Comparison of ENCODE assay signal across 11 cellular contexts in genomic region chr22:49951001-49951677, GRCh38. TPM values are rescaled to one million over a fixed set of nuclear protein-coding genes. Genes with fewer than 3 reads are reported as not detected.
DNase-seq lines count a peak whose midpoint lies in the region; ATAC-seq and TF ChIP-seq lines count a peak whose summit lies in the region.
"Had no signal": no experiment of that assay in that cellular context is flagged by ENCODE, and none has a peak within 500 bp of the region (broad histone marks: within the 10 kb centered on the region; RNA-seq: fewer than 3 reads in every experiment).

No MANE protein-coding gene starts in this region.

- H3K9me3 ChIP-seq in Peyer's patch (no peaks in the 10 kb centered on the region), upper lobe of left lung (no peaks in the 10 kb centered on the region), gastrocnemius medialis (no peaks in the 10 kb centered on the region)
- H3K9me3 ChIP-seq: MG63 had no signal

- intact Hi-C loops in left colon (cut with DNase I, micrococcal nuclease): no loop called here
- intact Hi-C loops in gastrocnemius medialis (cut with DNase I; ENCODE audit: low total_unique reads): no loop called here

- ATAC-seq in left colon (peak; percentile 48), upper lobe of left lung (ENCODE audit: low FRiP score in 2 of 2) (peak; percentile 42 to 61), HG02840 (IDR thresholded peaks at IDR 0.05; ENCODE audit: low FRiP score, unreplicated experiment) (no peak), GM19395 (IDR thresholded peaks at IDR 0.05; ENCODE audit: unreplicated experiment) (no peak), gastrocnemius medialis (no peak)

- H3K27ac ChIP-seq in Peyer's patch: peak overlapping the region; percentile 10 to 99 (median 93)
- peak overlapping the region; percentile 90 to 99 (median 91) for H3K27ac ChIP-seq in upper lobe of left lung
- no peak overlapping the region for H3K27ac ChIP-seq in gastrocnemius medialis

- TF ChIP-seq EP300 in upper lobe of left lung (IDR thresholded peaks at IDR 0.05): peak; percentile 37 to 99 (median 97)

- 55 to 79% methylated on average over 12 to 27 of the region's 28 CpGs for WGBS in upper lobe of left lung, 2 donors

- peak overlapping the region; percentile 68 for H3K27ac Mint-ChIP-seq in activated T-cell treated with anti-CD3 and anti-CD28 coated beads, Interleukin-2, amount 50 U/mL, for 24 hours
- H3K27ac Mint-ChIP-seq: activated naive CD8-positive, alpha-beta T cell; nephron progenitor cell had no signal

- peaks cover 0 to 52% (median 14%) of the 10 kb centered on the region in 4 donors for H3K4me1 ChIP-seq in Peyer's patch
- peaks cover 49 to 81% (median 63%) of the 10 kb centered on the region in 4 donors for H3K4me1 ChIP-seq in upper lobe of left lung
- peaks cover 27 to 28% of the 10 kb centered on the region in 2 donors for H3K4me1 ChIP-seq in gastrocnemius medialis

- in situ Hi-C loops in gastrocnemius medialis (cut with MboI; ENCODE audit: low sequenced_read_pairs in 4 of 4): no loop called here

- no peak overlapping the region for H3K4me3 Mint-ChIP-seq in activated T-cell treated with anti-CD3 and anti-CD28 coated beads, Interleukin-2, amount 50 U/mL, for 24 hours
- H3K4me3 Mint-ChIP-seq: activated naive CD8-positive, alpha-beta T cell; nephron progenitor cell had no signal

- no peaks in the 10 kb centered on the region for H3K9me3 Mint-ChIP-seq in activated T-cell treated with anti-CD3 and anti-CD28 coated beads, Interleukin-2, amount 50 U/mL, for 24 hours
- H3K9me3 Mint-ChIP-seq: nephron progenitor cell had no signal

- H3K27me3 ChIP-seq in Peyer's patch (no peaks in the 10 kb centered on the region), upper lobe of left lung (no peaks in the 10 kb centered on the region), gastrocnemius medialis (no peaks in the 10 kb centered on the region)
- H3K27me3 ChIP-seq: MG63 had no signal

- peak; percentile 72 for DNase-seq in activated T-cell treated with anti-CD3 and anti-CD28 coated beads, Interleukin-2, amount 50 U/mL, for 24 hours
- DNase-seq in activated T-cell treated with anti-CD3 and anti-CD28 coated beads for 4 hours (no peak), Peyer's patch (peak; percentile 52 to 93 (median 88)), left colon (peak; percentile 93 to 96), upper lobe of left lung (peak; percentile 95 to 96), gastrocnemius medialis (no peak)
- DNase-seq: MG63, nephron progenitor cell had no signal

- H3K36me3 ChIP-seq in Peyer's patch: no peaks in the 10 kb centered on the region
- H3K36me3 ChIP-seq in upper lobe of left lung: no peaks in the 10 kb centered on the region
- no peaks in the 10 kb centered on the region for H3K36me3 ChIP-seq in gastrocnemius medialis
- H3K36me3 ChIP-seq: MG63 had no signal

- TF ChIP-seq CTCF in Peyer's patch (IDR thresholded peaks at IDR 0.05): no peak
- TF ChIP-seq CTCF in upper lobe of left lung (IDR thresholded peaks at IDR 0.05): no peak
- no peak for TF ChIP-seq CTCF in gastrocnemius medialis (IDR thresholded peaks at IDR 0.05 in 4 of 5, conservative IDR thresholded peaks at IDR 0.05 in 1 of 5)

- TF ChIP-seq POLR2A in Peyer's patch (IDR thresholded peaks at IDR 0.05): peak; percentile 49 to 85
- peak in 2 of 4 donors; percentile 32 to 52 for TF ChIP-seq POLR2A in upper lobe of left lung (IDR thresholded peaks at IDR 0.05)
- no peak for TF ChIP-seq POLR2A in gastrocnemius medialis (IDR thresholded peaks at IDR 0.05)

- no peaks in the 10 kb centered on the region for H3K27me3 Mint-ChIP-seq in activated T-cell treated with anti-CD3 and anti-CD28 coated beads, Interleukin-2, amount 50 U/mL, for 24 hours
- H3K27me3 Mint-ChIP-seq: activated naive CD8-positive, alpha-beta T cell had no signal

- no peaks in the 10 kb centered on the region for H3K36me3 Mint-ChIP-seq in activated T-cell treated with anti-CD3 and anti-CD28 coated beads, Interleukin-2, amount 50 U/mL, for 24 hours (ENCODE audit: low read depth)
- H3K36me3 Mint-ChIP-seq: activated naive CD8-positive, alpha-beta T cell had no signal

- no peak overlapping the region for H3K4me3 ChIP-seq in Peyer's patch
- no peak overlapping the region for H3K4me3 ChIP-seq in upper lobe of left lung
- no peak overlapping the region for H3K4me3 ChIP-seq in gastrocnemius medialis
- H3K4me3 ChIP-seq: MG63 had no signal

- peaks cover 11% of the 10 kb centered on the region for H3K4me1 Mint-ChIP-seq in activated T-cell treated with anti-CD3 and anti-CD28 coated beads, Interleukin-2, amount 50 U/mL, for 24 hours (ENCODE audit: low read depth)

RNA-seq across cellular contexts. Expression of gene PIM3, which starts 9.4 kb away (rescaled TPM):
- total RNA-seq in Peyer's patch (100 to 1,000 TPM in 2 of 4 donors, 10 to 100 TPM in 2; 66.2 to 142 (median 105) TPM), left colon (100 to 1,000 TPM in 1 of 2 donors, 10 to 100 TPM in 1; 45.6 to 201 TPM), upper lobe of left lung (100 to 1,000 TPM; 131 to 246 (median 156) TPM), gastrocnemius medialis (100 to 1,000 TPM; 165 to 327 (median 188) TPM)

RNA-seq across cellular contexts. Expression of gene CRELD2, which starts 32.7 kb away (rescaled TPM):
- 10 to 100 TPM; 33.3 to 52.0 (median 41.1) TPM for total RNA-seq in Peyer's patch
- total RNA-seq in left colon: 10 to 100 TPM; 36.7 to 53.8 TPM
- total RNA-seq in upper lobe of left lung: 10 to 100 TPM; 31.2 to 72.6 (median 46.9) TPM
- total RNA-seq in gastrocnemius medialis: 10 to 100 TPM in 3 of 4 donors, 1 to 10 TPM in 1; 8.9 to 15.0 (median 13.0) TPM

RNA-seq across cellular contexts. Expression of gene ALG12, which starts 32.9 kb away (rescaled TPM):
- total RNA-seq in Peyer's patch (10 to 100 TPM; 17.3 to 25.5 (median 22.1) TPM), left colon (10 to 100 TPM; 22.8 to 27.9 TPM), upper lobe of left lung (10 to 100 TPM; 14.2 to 32.5 (median 22.3) TPM), gastrocnemius medialis (1 to 10 TPM; 6.4 to 9.6 (median 8.2) TPM)

Comparison
In these comparisons a context has a peak if more than half of its experiments do, and no peak if none do; other contexts are left out.
1. DNase-seq: peak in activated T-cell treated with anti-CD3 and anti-CD28 coated beads, Interleukin-2, amount 50 U/mL, for 24 hours (single experiment), Peyer's patch (3 of 3), left colon (2 of 2) and upper lobe of left lung (2 of 2); none in activated T-cell treated with anti-CD3 and anti-CD28 coated beads for 4 hours (single experiment) and gastrocnemius medialis (0 of 2).
2. H3K27ac ChIP-seq: peak in Peyer's patch (4 of 4) and upper lobe of left lung (4 of 4); none in gastrocnemius medialis (0 of 4).
3. POLR2A ChIP-seq: peak in Peyer's patch (2 of 2); none in gastrocnemius medialis (0 of 2).
4. ATAC-seq: peak in left colon (single experiment) and upper lobe of left lung (2 of 2); none in HG02840 (single experiment), GM19395 (single experiment) and gastrocnemius medialis (0 of 2).